ENCODE assay signal across 8 cellular contexts in the genomic region with DNA sequence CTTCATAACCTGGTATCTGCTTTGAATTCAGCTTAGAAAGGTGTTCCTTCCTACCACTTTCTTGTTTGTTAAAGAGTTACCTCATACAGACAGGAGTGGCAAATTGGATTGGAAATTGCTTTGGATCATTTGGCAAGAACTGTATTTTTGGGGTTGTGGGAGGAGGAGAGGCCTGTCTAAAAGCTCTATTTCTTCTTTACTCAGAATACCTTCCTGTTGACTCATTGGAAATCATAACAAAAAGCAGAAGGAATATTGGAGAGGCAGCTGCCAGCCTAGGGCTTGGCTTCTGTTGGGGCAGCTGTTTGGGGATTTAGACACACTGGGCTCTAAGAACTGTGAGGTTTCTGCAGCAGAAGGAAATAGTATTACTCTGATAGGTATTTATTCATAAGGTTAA. TPM values are rescaled to one million over a fixed set of nuclear protein-coding genes. Genes with fewer than 3 reads are reported as not detected.
DNase-seq lines count a peak whose midpoint lies in the region; TF ChIP-seq lines count a peak whose summit lies in the region.

No MANE protein-coding gene starts in this region.

- H3K4me1 ChIP-seq in DOHH2 (ENCODE audit: control insufficient read depth, low read length): peaks cover 25% of the 10 kb centered on the region

- H4K20me1 ChIP-seq in DOHH2 (ENCODE audit: control insufficient read depth, insufficient read depth, low read depth, low read length): peaks cover 4% of the 10 kb centered on the region

- H3K27ac ChIP-seq in DOHH2 (ENCODE audit: low read depth, low read length) (no peak overlapping the region), angular gyrus (ENCODE audit: low read depth, low read length) (peak overlapping the region; percentile 64), substantia nigra (ENCODE audit: low read depth, low read length, poor library complexity, severe bottlenecking) (peak overlapping the region; percentile 31)

- H3K36me3 ChIP-seq in DOHH2 (ENCODE audit: control insufficient read depth, low read length): peaks cover 4% of the 10 kb centered on the region; the same call in 1 of the 2 replicates

- H3K79me2 ChIP-seq in DOHH2 (ENCODE audit: control insufficient read depth, low read length): peaks cover 99% of the 10 kb centered on the region

- H3K4me3 ChIP-seq in DOHH2 (ENCODE audit: low read length): no peak overlapping the region

- no peak for TF ChIP-seq CTCF in DOHH2 (IDR thresholded peaks at IDR 0.05; ENCODE audit: low read depth, low read length, poor library complexity, severe bottlenecking)

- H3K9me3 ChIP-seq in DOHH2 (ENCODE audit: control insufficient read depth, insufficient read depth, low read length): no peaks in the 10 kb centered on the region

- H3K4me2 ChIP-seq in DOHH2 (ENCODE audit: low read length): peak overlapping the region; percentile 50; the same call in 1 of the 2 replicates

- H3K27me3 ChIP-seq in DOHH2 (ENCODE audit: control insufficient read depth, low read length): no peaks in the 10 kb centered on the region

- DNase-seq in NCI-H2171 treated with DMSO at 0.1 percent for 48 hours (lab: John Stamatoyannopoulos, UW) (peak; percentile 81), iris pigment epithelial cell (ENCODE audit: low read depth) (peak; percentile 76), substantia nigra (lab: John Stamatoyannopoulos, UW) (no peak), epidermal melanocyte (ENCODE audit: insufficient read length, low spot score) (no peak), mucosa of gallbladder (ENCODE audit: low spot score) (no peak), GOT3 (lab: John Stamatoyannopoulos, UW) (no peak)

- no peaks in the 10 kb centered on the region for H3K9me2 ChIP-seq in DOHH2 (replicated peaks; ENCODE audit: control insufficient read depth, low read length)

- H3F3A ChIP-seq in DOHH2 (ENCODE audit: control insufficient read depth, insufficient read depth): no peaks in the 10 kb centered on the region

RNA-seq across cellular contexts. Expression of gene IQGAP1, which starts 14.2 kb away (rescaled TPM):
- total RNA-seq in mucosa of gallbladder: 159 TPM

RNA-seq across cellular contexts. Expression of gene ZNF774, which starts 50.1 kb away (rescaled TPM):
- 18.4 TPM for total RNA-seq in mucosa of gallbladder

Comparison
In these comparisons a context has a peak if more than half of its experiments do, and no peak if none do; other contexts are left out.
1. DNase-seq: peak in NCI-H2171 treated with DMSO at 0.1 percent for 48 hours (single experiment) and iris pigment epithelial cell (single experiment); none in substantia nigra (0 of 49), epidermal melanocyte (single experiment), mucosa of gallbladder (single experiment) and GOT3 (single experiment).